1 cellular context compared by ENCODE assay signal in the genomic region with DNA sequence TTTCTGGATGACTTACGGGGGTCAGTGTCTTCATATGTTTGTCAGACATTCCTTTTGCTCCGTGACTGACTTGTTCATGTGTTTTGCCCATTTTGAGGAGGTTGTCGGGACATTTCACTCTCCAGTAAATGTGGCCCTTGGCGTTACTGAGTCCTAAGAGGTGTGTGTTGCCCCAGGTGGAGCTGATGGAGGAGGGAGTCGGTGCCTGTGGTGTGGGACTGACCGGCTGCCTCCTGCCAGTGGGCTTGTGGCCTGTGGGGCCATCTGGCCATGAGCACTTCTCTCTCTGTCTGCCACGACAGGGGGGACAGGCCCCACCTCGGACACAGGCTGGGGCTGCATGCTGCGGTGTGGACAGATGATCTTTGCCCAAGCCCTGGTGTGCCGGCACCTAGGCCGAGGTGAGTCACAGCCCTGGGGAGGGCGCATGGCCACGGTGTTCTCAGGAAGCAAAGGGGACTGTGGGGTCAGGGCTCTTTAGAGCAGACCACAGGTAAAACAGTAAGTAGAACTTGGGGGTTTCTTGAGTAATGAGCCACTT.
TF ChIP-seq lines count a peak whose summit lies in the region.

No MANE protein-coding gene starts in this region.

TF ChIP-seq in HepG2, 621 proteins besides CTCF, POLR2A, EP300 and RAD21 (continued from another document and continues in another):
- TF ChIP-seq, protein P1, sequence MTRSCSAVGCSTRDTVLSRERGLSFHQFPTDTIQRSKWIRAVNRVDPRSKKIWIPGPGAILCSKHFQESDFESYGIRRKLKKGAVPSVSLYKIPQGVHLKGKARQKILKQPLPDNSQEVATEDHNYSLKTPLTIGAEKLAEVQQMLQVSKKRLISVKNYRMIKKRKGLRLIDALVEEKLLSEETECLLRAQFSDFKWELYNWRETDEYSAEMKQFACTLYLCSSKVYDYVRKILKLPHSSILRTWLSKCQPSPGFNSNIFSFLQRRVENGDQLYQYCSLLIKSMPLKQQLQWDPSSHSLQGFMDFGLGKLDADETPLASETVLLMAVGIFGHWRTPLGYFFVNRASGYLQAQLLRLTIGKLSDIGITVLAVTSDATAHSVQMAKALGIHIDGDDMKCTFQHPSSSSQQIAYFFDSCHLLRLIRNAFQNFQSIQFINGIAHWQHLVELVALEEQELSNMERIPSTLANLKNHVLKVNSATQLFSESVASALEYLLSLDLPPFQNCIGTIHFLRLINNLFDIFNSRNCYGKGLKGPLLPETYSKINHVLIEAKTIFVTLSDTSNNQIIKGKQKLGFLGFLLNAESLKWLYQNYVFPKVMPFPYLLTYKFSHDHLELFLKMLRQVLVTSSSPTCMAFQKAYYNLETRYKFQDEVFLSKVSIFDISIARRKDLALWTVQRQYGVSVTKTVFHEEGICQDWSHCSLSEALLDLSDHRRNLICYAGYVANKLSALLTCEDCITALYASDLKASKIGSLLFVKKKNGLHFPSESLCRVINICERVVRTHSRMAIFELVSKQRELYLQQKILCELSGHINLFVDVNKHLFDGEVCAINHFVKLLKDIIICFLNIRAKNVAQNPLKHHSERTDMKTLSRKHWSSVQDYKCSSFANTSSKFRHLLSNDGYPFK (CRISPR knock-in tag; IDR thresholded peaks at IDR 0.05; ENCODE audit: borderline replicate concordance), result peak; percentile 60; the same call in 1 of the 2 replicates
- TF ChIP-seq ZNF382 (CRISPR knock-in tag; IDR thresholded peaks at IDR 0.05; ENCODE audit: borderline replicate concordance) (no peak), ZNF83 (CRISPR knock-in tag; IDR thresholded peaks at IDR 0.05; ENCODE audit: borderline replicate concordance) (no peak), MIER3 (CRISPR knock-in tag; IDR thresholded peaks at IDR 0.05; ENCODE audit: borderline replicate concordance) (peak; percentile 69; the same call in 1 of the 2 replicates), PRMT3 (CRISPR knock-in tag; IDR thresholded peaks at IDR 0.05; ENCODE audit: borderline replicate concordance, low read depth) (no peak), ZNF556 (CRISPR knock-in tag; IDR thresholded peaks at IDR 0.05; ENCODE audit: borderline replicate concordance) (peak; percentile 88), SIX4 (CRISPR knock-in tag; IDR thresholded peaks at IDR 0.05) (no peak), CREM (IDR thresholded peaks at IDR 0.05) (no peak), CREM (CRISPR knock-in tag; IDR thresholded peaks at IDR 0.05) (no peak), KDM5B (CRISPR knock-in tag; IDR thresholded peaks at IDR 0.05; ENCODE audit: borderline replicate concordance) (0 out of 2 replicates have a peak, but pooled peaks have one; percentile 58), BRD4 (CRISPR knock-in tag; IDR thresholded peaks at IDR 0.05) (0 out of 2 replicates have a peak, but pooled peaks have one; percentile 31), EEA1 (CRISPR knock-in tag; IDR thresholded peaks at IDR 0.05; ENCODE audit: borderline replicate concordance) (peak; percentile 68; the same call in 1 of the 2 replicates), ZNF792 (CRISPR knock-in tag; IDR thresholded peaks at IDR 0.05) (peak; percentile 77; the same call in 1 of the 2 replicates), SAP130 (CRISPR knock-in tag; IDR thresholded peaks at IDR 0.05; ENCODE audit: low read depth) (peak; percentile 98), SP2 (CRISPR knock-in tag; IDR thresholded peaks at IDR 0.05) (no peak), POLR2G (IDR thresholded peaks at IDR 0.05; ENCODE audit: low read depth, low read length) (no peak), CHCHD3 (CRISPR knock-in tag; IDR thresholded peaks at IDR 0.05) (0 out of 2 replicates have a peak, but pooled peaks have one; percentile 54), CENPX (CRISPR knock-in tag; IDR thresholded peaks at IDR 0.05) (no peak), ZNF816 (CRISPR knock-in tag; IDR thresholded peaks at IDR 0.05; ENCODE audit: borderline replicate concordance) (no peak), FOXJ3 (CRISPR knock-in tag; IDR thresholded peaks at IDR 0.05; ENCODE audit: borderline replicate concordance) (no peak), HOXA9 (CRISPR knock-in tag; IDR thresholded peaks at IDR 0.05; ENCODE audit: borderline replicate concordance) (no peak), PHF5A (CRISPR knock-in tag; IDR thresholded peaks at IDR 0.05; ENCODE audit: low read depth, unreplicated experiment) (peak; percentile 96), TEAD2 (CRISPR knock-in tag; IDR thresholded peaks at IDR 0.05) (no peak), ZNF761 (CRISPR knock-in tag; conservative IDR thresholded peaks at IDR 0.05) (peak; percentile 63; the same call in 1 of the 2 replicates), ZNF101 (CRISPR knock-in tag; IDR thresholded peaks at IDR 0.05; ENCODE audit: borderline replicate concordance, low read depth) (no peak), ADNP (CRISPR knock-in tag; IDR thresholded peaks at IDR 0.05) (no peak), NFE2L2 (IDR thresholded peaks at IDR 0.05; ENCODE audit: low read length) (no peak), NFIC (IDR thresholded peaks at IDR 0.05; ENCODE audit: low read length) (no peak), ZNF768 (CRISPR knock-in tag; IDR thresholded peaks at IDR 0.05) (no peak), NR3C1 (CRISPR knock-in tag; IDR thresholded peaks at IDR 0.05) (no peak)
- TF ChIP-seq, protein P2, sequence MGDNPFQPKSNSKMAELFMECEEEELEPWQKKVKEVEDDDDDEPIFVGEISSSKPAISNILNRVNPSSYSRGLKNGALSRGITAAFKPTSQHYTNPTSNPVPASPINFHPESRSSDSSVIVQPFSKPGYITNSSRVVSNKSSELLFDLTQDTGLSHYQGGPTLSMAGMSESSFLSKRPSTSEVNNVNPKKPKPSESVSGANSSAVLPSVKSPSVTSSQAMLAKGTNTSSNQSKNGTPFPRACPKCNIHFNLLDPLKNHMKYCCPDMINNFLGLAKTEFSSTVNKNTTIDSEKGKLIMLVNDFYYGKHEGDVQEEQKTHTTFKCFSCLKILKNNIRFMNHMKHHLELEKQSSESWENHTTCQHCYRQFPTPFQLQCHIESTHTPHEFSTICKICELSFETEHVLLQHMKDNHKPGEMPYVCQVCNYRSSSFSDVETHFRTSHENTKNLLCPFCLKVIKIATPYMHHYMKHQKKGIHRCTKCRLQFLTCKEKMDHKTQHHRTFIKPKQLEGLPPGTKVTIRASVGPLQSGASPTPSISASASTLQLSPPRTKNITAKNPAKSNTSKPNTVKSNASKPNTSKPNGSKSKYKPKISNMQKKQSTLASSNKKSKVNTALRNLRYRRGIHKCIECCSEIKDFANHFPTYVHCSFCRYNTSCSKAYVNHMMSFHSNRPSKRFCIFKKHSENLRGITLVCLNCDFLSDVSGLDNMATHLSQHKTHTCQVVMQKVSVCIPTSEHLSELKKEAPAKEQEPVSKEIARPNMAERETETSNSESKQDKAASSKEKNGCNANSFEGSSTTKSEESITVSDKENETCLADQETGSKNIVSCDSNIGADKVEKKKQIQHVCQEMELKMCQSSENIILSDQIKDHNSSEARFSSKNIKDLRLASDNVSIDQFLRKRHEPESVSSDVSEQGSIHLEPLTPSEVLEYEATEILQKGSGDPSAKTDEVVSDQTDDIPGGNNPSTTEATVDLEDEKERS (CRISPR knock-in tag; IDR thresholded peaks at IDR 0.05), result peak; percentile 79
- TF ChIP-seq, protein P3, sequence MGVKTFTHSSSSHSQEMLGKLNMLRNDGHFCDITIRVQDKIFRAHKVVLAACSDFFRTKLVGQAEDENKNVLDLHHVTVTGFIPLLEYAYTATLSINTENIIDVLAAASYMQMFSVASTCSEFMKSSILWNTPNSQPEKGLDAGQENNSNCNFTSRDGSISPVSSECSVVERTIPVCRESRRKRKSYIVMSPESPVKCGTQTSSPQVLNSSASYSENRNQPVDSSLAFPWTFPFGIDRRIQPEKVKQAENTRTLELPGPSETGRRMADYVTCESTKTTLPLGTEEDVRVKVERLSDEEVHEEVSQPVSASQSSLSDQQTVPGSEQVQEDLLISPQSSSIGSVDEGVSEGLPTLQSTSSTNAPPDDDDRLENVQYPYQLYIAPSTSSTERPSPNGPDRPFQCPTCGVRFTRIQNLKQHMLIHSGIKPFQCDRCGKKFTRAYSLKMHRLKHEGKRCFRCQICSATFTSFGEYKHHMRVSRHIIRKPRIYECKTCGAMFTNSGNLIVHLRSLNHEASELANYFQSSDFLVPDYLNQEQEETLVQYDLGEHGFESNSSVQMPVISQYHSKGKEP (CRISPR knock-in tag; IDR thresholded peaks at IDR 0.05), result no peak
- TF ChIP-seq, protein P4, sequence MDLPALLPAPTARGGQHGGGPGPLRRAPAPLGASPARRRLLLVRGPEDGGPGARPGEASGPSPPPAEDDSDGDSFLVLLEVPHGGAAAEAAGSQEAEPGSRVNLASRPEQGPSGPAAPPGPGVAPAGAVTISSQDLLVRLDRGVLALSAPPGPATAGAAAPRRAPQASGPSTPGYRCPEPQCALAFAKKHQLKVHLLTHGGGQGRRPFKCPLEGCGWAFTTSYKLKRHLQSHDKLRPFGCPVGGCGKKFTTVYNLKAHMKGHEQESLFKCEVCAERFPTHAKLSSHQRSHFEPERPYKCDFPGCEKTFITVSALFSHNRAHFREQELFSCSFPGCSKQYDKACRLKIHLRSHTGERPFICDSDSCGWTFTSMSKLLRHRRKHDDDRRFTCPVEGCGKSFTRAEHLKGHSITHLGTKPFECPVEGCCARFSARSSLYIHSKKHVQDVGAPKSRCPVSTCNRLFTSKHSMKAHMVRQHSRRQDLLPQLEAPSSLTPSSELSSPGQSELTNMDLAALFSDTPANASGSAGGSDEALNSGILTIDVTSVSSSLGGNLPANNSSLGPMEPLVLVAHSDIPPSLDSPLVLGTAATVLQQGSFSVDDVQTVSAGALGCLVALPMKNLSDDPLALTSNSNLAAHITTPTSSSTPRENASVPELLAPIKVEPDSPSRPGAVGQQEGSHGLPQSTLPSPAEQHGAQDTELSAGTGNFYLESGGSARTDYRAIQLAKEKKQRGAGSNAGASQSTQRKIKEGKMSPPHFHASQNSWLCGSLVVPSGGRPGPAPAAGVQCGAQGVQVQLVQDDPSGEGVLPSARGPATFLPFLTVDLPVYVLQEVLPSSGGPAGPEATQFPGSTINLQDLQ (CRISPR knock-in tag; IDR thresholded peaks at IDR 0.05), result no peak
- TF ChIP-seq, protein P5, sequence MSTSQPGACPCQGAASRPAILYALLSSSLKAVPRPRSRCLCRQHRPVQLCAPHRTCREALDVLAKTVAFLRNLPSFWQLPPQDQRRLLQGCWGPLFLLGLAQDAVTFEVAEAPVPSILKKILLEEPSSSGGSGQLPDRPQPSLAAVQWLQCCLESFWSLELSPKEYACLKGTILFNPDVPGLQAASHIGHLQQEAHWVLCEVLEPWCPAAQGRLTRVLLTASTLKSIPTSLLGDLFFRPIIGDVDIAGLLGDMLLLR (CRISPR knock-in tag; IDR thresholded peaks at IDR 0.05), result no peak
- TF ChIP-seq, protein P6, sequence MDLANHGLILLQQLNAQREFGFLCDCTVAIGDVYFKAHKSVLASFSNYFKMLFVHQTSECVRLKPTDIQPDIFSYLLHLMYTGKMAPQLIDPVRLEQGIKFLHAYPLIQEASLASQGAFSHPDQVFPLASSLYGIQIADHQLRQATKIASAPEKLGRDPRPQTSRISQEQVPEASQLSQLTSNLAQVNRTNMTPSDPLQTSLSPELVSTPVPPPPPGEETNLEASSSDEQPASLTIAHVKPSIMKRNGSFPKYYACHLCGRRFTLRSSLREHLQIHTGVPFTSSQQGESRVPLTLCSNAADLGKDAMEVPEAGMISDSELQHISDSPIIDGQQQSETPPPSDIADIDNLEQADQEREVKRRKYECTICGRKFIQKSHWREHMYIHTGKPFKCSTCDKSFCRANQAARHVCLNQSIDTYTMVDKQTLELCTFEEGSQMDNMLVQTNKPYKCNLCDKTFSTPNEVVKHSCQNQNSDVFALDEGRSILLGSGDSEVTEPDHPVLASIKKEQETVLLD (CRISPR knock-in tag; IDR thresholded peaks at IDR 0.05; ENCODE audit: low read depth), result 0 out of 2 replicates have a peak, but pooled peaks have one; percentile 2
- TF ChIP-seq, protein P7, sequence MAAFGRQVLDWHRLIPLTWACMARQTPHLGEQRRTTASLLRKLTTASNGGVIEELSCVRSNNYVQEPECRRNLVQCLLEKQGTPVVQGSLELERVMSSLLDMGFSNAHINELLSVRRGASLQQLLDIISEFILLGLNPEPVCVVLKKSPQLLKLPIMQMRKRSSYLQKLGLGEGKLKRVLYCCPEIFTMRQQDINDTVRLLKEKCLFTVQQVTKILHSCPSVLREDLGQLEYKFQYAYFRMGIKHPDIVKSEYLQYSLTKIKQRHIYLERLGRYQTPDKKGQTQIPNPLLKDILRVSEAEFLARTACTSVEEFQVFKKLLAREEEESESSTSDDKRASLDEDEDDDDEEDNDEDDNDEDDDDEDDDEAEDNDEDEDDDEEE (CRISPR knock-in tag; IDR thresholded peaks at IDR 0.05), result peak; percentile 66; the same call in 1 of the 2 replicates
- TF ChIP-seq, protein P8, sequence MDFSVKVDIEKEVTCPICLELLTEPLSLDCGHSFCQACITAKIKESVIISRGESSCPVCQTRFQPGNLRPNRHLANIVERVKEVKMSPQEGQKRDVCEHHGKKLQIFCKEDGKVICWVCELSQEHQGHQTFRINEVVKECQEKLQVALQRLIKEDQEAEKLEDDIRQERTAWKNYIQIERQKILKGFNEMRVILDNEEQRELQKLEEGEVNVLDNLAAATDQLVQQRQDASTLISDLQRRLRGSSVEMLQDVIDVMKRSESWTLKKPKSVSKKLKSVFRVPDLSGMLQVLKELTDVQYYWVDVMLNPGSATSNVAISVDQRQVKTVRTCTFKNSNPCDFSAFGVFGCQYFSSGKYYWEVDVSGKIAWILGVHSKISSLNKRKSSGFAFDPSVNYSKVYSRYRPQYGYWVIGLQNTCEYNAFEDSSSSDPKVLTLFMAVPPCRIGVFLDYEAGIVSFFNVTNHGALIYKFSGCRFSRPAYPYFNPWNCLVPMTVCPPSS (IDR thresholded peaks at IDR 0.05), result no peak
- TF ChIP-seq, protein P9, sequence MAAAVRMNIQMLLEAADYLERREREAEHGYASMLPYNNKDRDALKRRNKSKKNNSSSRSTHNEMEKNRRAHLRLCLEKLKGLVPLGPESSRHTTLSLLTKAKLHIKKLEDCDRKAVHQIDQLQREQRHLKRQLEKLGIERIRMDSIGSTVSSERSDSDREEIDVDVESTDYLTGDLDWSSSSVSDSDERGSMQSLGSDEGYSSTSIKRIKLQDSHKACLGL (CRISPR knock-in tag; IDR thresholded peaks at IDR 0.05), result peak; percentile 67; the same call in 1 of the 2 replicates
- TF ChIP-seq, protein P10, sequence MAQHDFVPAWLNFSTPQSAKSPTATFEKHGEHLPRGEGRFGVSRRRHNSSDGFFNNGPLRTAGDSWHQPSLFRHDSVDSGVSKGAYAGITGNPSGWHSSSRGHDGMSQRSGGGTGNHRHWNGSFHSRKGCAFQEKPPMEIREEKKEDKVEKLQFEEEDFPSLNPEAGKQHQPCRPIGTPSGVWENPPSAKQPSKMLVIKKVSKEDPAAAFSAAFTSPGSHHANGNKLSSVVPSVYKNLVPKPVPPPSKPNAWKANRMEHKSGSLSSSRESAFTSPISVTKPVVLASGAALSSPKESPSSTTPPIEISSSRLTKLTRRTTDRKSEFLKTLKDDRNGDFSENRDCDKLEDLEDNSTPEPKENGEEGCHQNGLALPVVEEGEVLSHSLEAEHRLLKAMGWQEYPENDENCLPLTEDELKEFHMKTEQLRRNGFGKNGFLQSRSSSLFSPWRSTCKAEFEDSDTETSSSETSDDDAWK (CRISPR knock-in tag; IDR thresholded peaks at IDR 0.05), result no peak
- TF ChIP-seq, protein P11, sequence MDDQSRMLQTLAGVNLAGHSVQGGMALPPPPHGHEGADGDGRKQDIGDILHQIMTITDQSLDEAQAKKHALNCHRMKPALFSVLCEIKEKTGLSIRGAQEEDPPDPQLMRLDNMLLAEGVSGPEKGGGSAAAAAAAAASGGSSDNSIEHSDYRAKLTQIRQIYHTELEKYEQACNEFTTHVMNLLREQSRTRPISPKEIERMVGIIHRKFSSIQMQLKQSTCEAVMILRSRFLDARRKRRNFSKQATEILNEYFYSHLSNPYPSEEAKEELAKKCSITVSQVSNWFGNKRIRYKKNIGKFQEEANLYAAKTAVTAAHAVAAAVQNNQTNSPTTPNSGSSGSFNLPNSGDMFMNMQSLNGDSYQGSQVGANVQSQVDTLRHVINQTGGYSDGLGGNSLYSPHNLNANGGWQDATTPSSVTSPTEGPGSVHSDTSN (CRISPR knock-in tag; IDR thresholded peaks at IDR 0.05; ENCODE audit: borderline replicate concordance), result no peak
